ENCODE assay signal across 11 cellular contexts in genomic region chr4:184812651-184813181, GRCh38. TPM values are rescaled to one million over a fixed set of nuclear protein-coding genes. Genes with fewer than 3 reads are reported as not detected.
DNase-seq lines count a peak whose midpoint lies in the region; ATAC-seq and TF ChIP-seq lines count a peak whose summit lies in the region.
"Had no signal": no experiment of that assay in that cellular context is flagged by ENCODE, and none has a peak within 500 bp of the region (broad histone marks: within the 10 kb centered on the region; RNA-seq: fewer than 3 reads in every experiment).

No MANE protein-coding gene starts in this region.

- DNase-seq in NCI-H748 (lab: John Stamatoyannopoulos, UW; ENCODE audit: unreplicated experiment) (peak; percentile 31), NCI-H748 treated with DMSO at 0.1 percent for 48 hours (lab: John Stamatoyannopoulos, UW) (no peak), endodermal cell (no peak), mesothelial cell of epicardium (ENCODE audit: low spot score in 2 of 2, unreplicated experiment in 2 of 2) (no peak), vagina (ENCODE audit: extremely low spot score in 2 of 2) (no peak), NCI-H526 treated with DMSO at 0.1 percent for 48 hours (lab: John Stamatoyannopoulos, UW) (no peak), H4 (ENCODE audit: low spot score) (no peak)
- DNase-seq: activated CD4-positive, CD25-positive, alpha-beta regulatory T cell; activated gamma-delta T cell treated with Interleukin-2 at 50 U/mL for 16 hours had no signal

- 78 to 93% methylated on average over 3 to 8 of the region's 8 CpGs for WGBS in endodermal cell (ENCODE audit: insufficient coverage in 1 of 2, insufficient read length in 1 of 2), 2 experiments

- H3K4me3 ChIP-seq in endodermal cell (ENCODE audit: low read length) = peak overlapping the region; percentile 46
- H3K4me3 ChIP-seq in vagina = no peak overlapping the region

- H3K4me3 Mint-ChIP-seq in endodermal cell (no peak overlapping the region), mesothelial cell of epicardium (no peak overlapping the region)

- no peaks in the 10 kb centered on the region for H3K9me3 Mint-ChIP-seq in endodermal cell
- no peaks in the 10 kb centered on the region for H3K9me3 Mint-ChIP-seq in mesothelial cell of epicardium

- H3K36me3 ChIP-seq in endodermal cell (ENCODE audit: control insufficient read depth, insufficient read depth, low read length) = no peaks in the 10 kb centered on the region
- H3K36me3 ChIP-seq in vagina = no peaks in the 10 kb centered on the region

- H3K27ac Mint-ChIP-seq in endodermal cell = no peak overlapping the region
- peak overlapping the region; percentile 20 for H3K27ac Mint-ChIP-seq in mesothelial cell of epicardium

- H3K27ac ChIP-seq in endodermal cell (ENCODE audit: low read depth, low read length) (no peak overlapping the region), vagina (peak overlapping the region; percentile 46)

- intact Hi-C loops in vagina (cut with DNase I) = no loop called here

- ATAC-seq in HG02973 (IDR thresholded peaks at IDR 0.05; ENCODE audit: unreplicated experiment) = no peak
- ATAC-seq: HCT116 had no signal

- H3K9me3 ChIP-seq in endodermal cell (ENCODE audit: control insufficient read depth, low read length) (no peaks in the 10 kb centered on the region), vagina (no peaks in the 10 kb centered on the region)

- TF ChIP-seq POLR2A in vagina (IDR thresholded peaks at IDR 0.05) = no peak

- H3K4me1 ChIP-seq in endodermal cell (ENCODE audit: control insufficient read depth, insufficient read depth, low read length) (peaks cover 37% of the 10 kb centered on the region), vagina (peaks cover 65% of the 10 kb centered on the region)

- H3K4me1 Mint-ChIP-seq in endodermal cell = peaks cover 39% of the 10 kb centered on the region
- peaks cover 54% of the 10 kb centered on the region for H3K4me1 Mint-ChIP-seq in mesothelial cell of epicardium

- H3K27me3 Mint-ChIP-seq in endodermal cell (ENCODE audit: insufficient read depth) = no peaks in the 10 kb centered on the region
- peaks cover 3% of the 10 kb centered on the region for H3K27me3 Mint-ChIP-seq in mesothelial cell of epicardium (ENCODE audit: low read depth)

- H3K27me3 ChIP-seq in endodermal cell (ENCODE audit: control insufficient read depth, insufficient read depth, low read length, poor library complexity, severe bottlenecking) (no peaks in the 10 kb centered on the region), vagina (no peaks in the 10 kb centered on the region)

- H3K9ac ChIP-seq in endodermal cell (ENCODE audit: extremely low read depth, low read length, poor library complexity, severe bottlenecking) = no peak overlapping the region

- TF ChIP-seq CTCF in endodermal cell (conservative IDR thresholded peaks at IDR 0.05) = no peak
- no peak for TF ChIP-seq CTCF in mesothelial cell of epicardium (IDR thresholded peaks at IDR 0.05; ENCODE audit: unreplicated experiment)
- no peak for TF ChIP-seq CTCF in vagina (IDR thresholded peaks at IDR 0.05)

- no peaks in the 10 kb centered on the region for H3K36me3 Mint-ChIP-seq in endodermal cell (ENCODE audit: low read depth)
- H3K36me3 Mint-ChIP-seq in mesothelial cell of epicardium = no peaks in the 10 kb centered on the region

RNA-seq across cellular contexts. Expression of gene ACSL1, which starts 13.1 kb away (rescaled TPM):
- total RNA-seq in endodermal cell = 1 to 10 TPM; 3.8 to 5.2 TPM
- polyA plus RNA-seq in endodermal cell (2013, experiment 1 of 2) = 14.2 TPM
- 16.0 TPM for polyA plus RNA-seq in endodermal cell (2013, experiment 2 of 2)
- total RNA-seq in mesothelial cell of epicardium = 18.0 to 20.9 TPM (median 19.2 TPM) in 3 replicates
- 106 TPM for total RNA-seq in vagina
- total RNA-seq in H4 (2014; rRNA removed; shearing (Covaris generic)) = 56.3 and 62.8 TPM in 2 replicates
